15 cellular contexts compared by ENCODE assay signal in genomic region chr9:127180457-127181314, GRCh38. TPM values are rescaled to one million over a fixed set of nuclear protein-coding genes. Genes with fewer than 3 reads are reported as not detected.
A peak's percentile ranks its signal among the peaks of the same experiment; 100 is the strongest.
DNase-seq lines count a peak whose midpoint lies in the region; ATAC-seq and TF ChIP-seq lines count a peak whose summit lies in the region.
"Had no signal": no experiment of that assay in that cellular context is flagged by ENCODE, and none has a peak within 500 bp of the region (broad histone marks: within the 10 kb centered on the region; RNA-seq: fewer than 3 reads in every experiment).

No MANE protein-coding gene starts in this region.

- no peak overlapping the region for H3K4me2 ChIP-seq in osteoblast (ENCODE audit: insufficient read depth, low read length)

- peaks cover 11 to 12% of the 10 kb centered on the region in 2 donors for H3K4me1 ChIP-seq in duodenal mucosa (ENCODE audit: control insufficient read depth in 1 of 2, insufficient read depth in 2 of 2, low read length in 2 of 2)
- H3K4me1 ChIP-seq in osteoblast (ENCODE audit: insufficient read depth, low read length): peaks cover 5% of the 10 kb centered on the region

- no peak for TF ChIP-seq EP300 in Ishikawa (IDR thresholded peaks at IDR 0.05; ENCODE audit: borderline replicate concordance)

- H3K9me3 ChIP-seq in duodenal mucosa (ENCODE audit: control insufficient read depth in 1 of 2, low read length in 2 of 2) (no peaks in the 10 kb centered on the region), osteoblast (ENCODE audit: low read depth, low read length) (no peaks in the 10 kb centered on the region)

- DNase-seq in osteoblast (ENCODE audit: insufficient read length, low spot score, missing footprints): peak; percentile 39
- DNase-seq in H7: no peak
- no peak for DNase-seq in activated CD4-positive, alpha-beta T cell treated with anti-CD3 and anti-CD28 coated beads for 48 hours
- DNase-seq in hypothalamus (lab: John Stamatoyannopoulos, UW): no peak
- DNase-seq: activated CD4-positive, alpha-beta T cell treated with anti-CD3 and anti-CD28 coated beads, Interleukin-2, amount 50 U/mL, for 4 hours; Karpas-422; NCI-H146; NCI-H524; OCI-M1; T1000 had no signal

- no peak for ATAC-seq in GM19035 (IDR thresholded peaks at IDR 0.05; ENCODE audit: unreplicated experiment)
- ATAC-seq: activated T-helper 17 cell treated with anti-CD3 and anti-CD28 coated beads, Interleukin-2, amount 50 U/mL, for 72 hours had no signal

- no peak overlapping the region for H2AFZ ChIP-seq in osteoblast (ENCODE audit: low read length)

- no peaks in the 10 kb centered on the region for H4K20me1 ChIP-seq in osteoblast (ENCODE audit: insufficient read depth, low read length)

- H3K36me3 ChIP-seq in duodenal mucosa (ENCODE audit: control insufficient read depth in 1 of 2, insufficient read depth in 2 of 2, low read length in 2 of 2): peaks cover 7 to 58% of the 10 kb centered on the region in 2 donors
- no peaks in the 10 kb centered on the region for H3K36me3 ChIP-seq in osteoblast (ENCODE audit: insufficient read depth, low read length)
- H3K36me3 ChIP-seq in H7 (replicated peaks; ENCODE audit: control insufficient read depth, insufficient read depth, low read length): no peaks in the 10 kb centered on the region; the same call in 1 of the 2 replicates

- H3K4me3 ChIP-seq in duodenal mucosa (ENCODE audit: low read depth in 1 of 2, low read length in 2 of 2) (no peak overlapping the region), osteoblast (ENCODE audit: insufficient read depth, low read length) (no peak overlapping the region), H7 (ENCODE audit: insufficient read depth, low read depth, low read length) (no peak overlapping the region)

- TF ChIP-seq CTCF in C4-2B (conservative IDR thresholded peaks at IDR 0.05) (no peak), osteoblast (IDR thresholded peaks at IDR 0.05; ENCODE audit: extremely low read depth, low read depth, low read length) (no peak)

- no peaks in the 10 kb centered on the region for H3K27me3 ChIP-seq in duodenal mucosa (ENCODE audit: control insufficient read depth in 1 of 2, insufficient read depth in 2 of 2, low read length in 2 of 2)
- no peaks in the 10 kb centered on the region for H3K27me3 ChIP-seq in osteoblast (ENCODE audit: insufficient read depth, low read length)
- no peaks in the 10 kb centered on the region for H3K27me3 ChIP-seq in H7 (ENCODE audit: control insufficient read depth, insufficient read depth, low read length)

- H3K9ac ChIP-seq in duodenal mucosa (ENCODE audit: low read depth in 1 of 2, low read length in 2 of 2): no peak overlapping the region

- peak overlapping the region; percentile 0; the same call in 1 of the 2 replicates for H3K27ac ChIP-seq in C4-2B
- peak overlapping the region; percentile 6 for H3K27ac ChIP-seq in duodenal mucosa (ENCODE audit: low read depth, low read length)
- no peak overlapping the region for H3K27ac ChIP-seq in osteoblast (ENCODE audit: low read depth, low read length)

- no peak for TF ChIP-seq RAD21 in Ishikawa (IDR thresholded peaks at IDR 0.05; ENCODE audit: low read depth)

- H3K79me2 ChIP-seq in osteoblast (ENCODE audit: insufficient read depth, low read length): no peaks in the 10 kb centered on the region

TF ChIP-seq in Ishikawa, 13 proteins besides CTCF, POLR2A, EP300 and RAD21:
- TF ChIP-seq REST (IDR thresholded peaks at IDR 0.05; ENCODE audit: low read depth) (no peak), CEBPB (IDR thresholded peaks at IDR 0.05) (peak; percentile 39; the same call in 1 of the 2 replicates), ZBTB7A (IDR thresholded peaks at IDR 0.05; ENCODE audit: low read depth) (no peak), TEAD4 (IDR thresholded peaks at IDR 0.05) (no peak), NFIC (IDR thresholded peaks at IDR 0.05) (peak; percentile 26; the same call in 1 of the 2 replicates), TAF1 (IDR thresholded peaks at IDR 0.05; ENCODE audit: low read depth) (no peak)

RNA-seq across cellular contexts. Expression of gene ANGPTL2, which starts 58.3 kb away (rescaled TPM):
- total RNA-seq in osteoblast: 39.8 and 72.5 TPM in 2 replicates
- 4.7 and 8.3 TPM in 2 replicates for total RNA-seq in H7 (2014; rRNA removed; shearing (Covaris generic))
- total RNA-seq: activated T-helper 17 cell treated with anti-CD3 and anti-CD28 coated beads, Interleukin-2, amount 50 U/mL, for 72 hours had no signal
